15 cellular contexts compared by ENCODE assay signal in genomic region chr18:34834897-34835296, GRCh38.
DNase-seq lines count a peak whose midpoint lies in the region; ATAC-seq, FAIRE-seq and TF ChIP-seq lines count a peak whose summit lies in the region.
"Had no signal": no experiment of that assay in that cellular context is flagged by ENCODE, and none has a peak within 500 bp of the region (broad histone marks: within the 10 kb centered on the region; RNA-seq: fewer than 3 reads in every experiment).

No MANE protein-coding gene starts in this region.

- H3K27me3 Mint-ChIP-seq in stimulated activated naive CD8-positive, alpha-beta T cell treated with anti-CD3 and anti-CD28 coated beads, Interleukin-15, amount 100 ng/mL, for 72 hours = no peaks in the 10 kb centered on the region

- no peaks in the 10 kb centered on the region for H3K79me1 ChIP-seq in mesenchymal stem cell (replicated peaks; ENCODE audit: low read length, poor library complexity, severe bottlenecking)

- H3K9me3 Mint-ChIP-seq in stimulated activated naive CD8-positive, alpha-beta T cell treated with anti-CD3 and anti-CD28 coated beads, Interleukin-15, amount 100 ng/mL, for 72 hours = no peaks in the 10 kb centered on the region
- H3K9me3 Mint-ChIP-seq: neural progenitor cell had no signal

- WGBS in mesenchymal stem cell = 71% methylated on average over 1 of the region's 2 CpGs
- WGBS in aorta, 2 donors = 2 to 4% methylated on average over 2 of the region's 2 CpGs

- peak; percentile 83 for ATAC-seq in stimulated activated naive CD8-positive, alpha-beta T cell treated with anti-CD3 and anti-CD28 coated beads, Interleukin-15, amount 100 ng/mL, for 72 hours
- no peak for ATAC-seq in stimulated activated naive CD8-positive, alpha-beta T cell treated with anti-CD3 and anti-CD28 coated beads, Interleukin-15, Interleukin-2, amounts not matched to agents 100 U/mL and 50 U/mL, for 24 hours
- ATAC-seq in aorta (ENCODE audit: low FRiP score) (peak; percentile 77), HG02798 (IDR thresholded peaks at IDR 0.05; ENCODE audit: poor library complexity, unreplicated experiment) (no peak)
- ATAC-seq: esophagus mucosa had no signal

- no peak overlapping the region for H3K23ac ChIP-seq in mesenchymal stem cell (ENCODE audit: low read length in 2 of 2)

- peak overlapping the region; percentile 41 for H3K9ac ChIP-seq in mesenchymal stem cell (ENCODE audit: low read length)
- no peak overlapping the region for H3K9ac ChIP-seq in kidney (ENCODE audit: low read length in 2 of 2)
- H3K9ac ChIP-seq: neural progenitor cell had no signal

- no peak for TF ChIP-seq CTCF in kidney (IDR thresholded peaks at IDR 0.05; ENCODE audit: borderline replicate concordance, extremely low read depth, insufficient read depth)

- no peak overlapping the region for H2BK5ac ChIP-seq in mesenchymal stem cell (ENCODE audit: low read depth, low read length, poor library complexity, severe bottlenecking)

- H3K36me3 ChIP-seq in mesenchymal stem cell (ENCODE audit: control insufficient read depth in 1 of 2, insufficient read depth in 2 of 2, low read depth in 1 of 2, low read length in 2 of 2) (peaks cover 0 to 49% of the 10 kb centered on the region in 2 experiments), aorta (ENCODE audit: control insufficient read depth in 1 of 2, insufficient read depth in 2 of 2, low read length in 1 of 2) (no peaks in the 10 kb centered on the region), kidney (ENCODE audit: control insufficient read depth in 1 of 2, insufficient read depth in 2 of 2, low read length in 2 of 2) (no peaks in the 10 kb centered on the region)
- H3K36me3 ChIP-seq: neural progenitor cell had no signal

- intact Hi-C loops in aorta (cut with DNase I) = loop anchor here in 1 of 2 donors (5.0 kb wide), 1 partner anchor 52 kb away; no protein-coding TSS in a partner anchor
- intact Hi-C loops in kidney (cut with DNase I) = no loop called here

- no peak overlapping the region for H2AK5ac ChIP-seq in mesenchymal stem cell (ENCODE audit: low read length, severe bottlenecking)

- no peak overlapping the region for H4K8ac ChIP-seq in mesenchymal stem cell (ENCODE audit: low read length)

- no peak overlapping the region for H2BK15ac ChIP-seq in mesenchymal stem cell (ENCODE audit: low read depth, poor library complexity, severe bottlenecking)

- H3K4me2 ChIP-seq in mesenchymal stem cell (ENCODE audit: low read length, poor library complexity, severe bottlenecking) = no peak overlapping the region
- H3K4me2 ChIP-seq: neural progenitor cell had no signal

- H2BK12ac ChIP-seq in mesenchymal stem cell (ENCODE audit: low read length in 2 of 2) = no peak overlapping the region

- H3K14ac ChIP-seq in mesenchymal stem cell (ENCODE audit: low read length in 2 of 2) = no peak overlapping the region

- peak overlapping the region in 1 of 2 donors; percentile 85 for H3K27ac Mint-ChIP-seq in stimulated activated naive CD8-positive, alpha-beta T cell treated with anti-CD3 and anti-CD28 coated beads, Interleukin-15, amount 100 ng/mL, for 72 hours
- H3K27ac Mint-ChIP-seq: neural progenitor cell had no signal

- H3K4me3 ChIP-seq in mesenchymal stem cell (ENCODE audit: insufficient read depth in 1 of 2, low read depth in 1 of 2, low read length in 2 of 2) = peak overlapping the region in 1 of 2 experiments; percentile 39
- peak overlapping the region in 1 of 2 donors; percentile 26 for H3K4me3 ChIP-seq in aorta (ENCODE audit: low read length in 2 of 2)
- no peak overlapping the region for H3K4me3 ChIP-seq in kidney (ENCODE audit: low read length in 2 of 2)
- H3K4me3 ChIP-seq: neural progenitor cell had no signal

- FAIRE-seq in kidney (lab: Jason Lieb, UNC) = no peak
- FAIRE-seq: bronchial epithelial cell, TTC549 had no signal

- peak overlapping the region; percentile 12 to 56 for H3K4me3 Mint-ChIP-seq in stimulated activated naive CD8-positive, alpha-beta T cell treated with anti-CD3 and anti-CD28 coated beads, Interleukin-15, amount 100 ng/mL, for 72 hours
- H3K4me3 Mint-ChIP-seq: neural progenitor cell had no signal

- H2AFZ ChIP-seq in mesenchymal stem cell (ENCODE audit: low read depth, low read length) = no peak overlapping the region
- H2AFZ ChIP-seq: neural progenitor cell had no signal

- no peak overlapping the region for H3K4ac ChIP-seq in mesenchymal stem cell (ENCODE audit: low read depth in 1 of 2, low read length in 2 of 2)

- no peaks in the 10 kb centered on the region for H3K27me3 ChIP-seq in mesenchymal stem cell (ENCODE audit: control insufficient read depth in 1 of 2, insufficient read depth in 1 of 2, low read length in 2 of 2)
- H3K27me3 ChIP-seq in aorta (ENCODE audit: control insufficient read depth in 1 of 2, insufficient read depth in 2 of 2, low read length in 1 of 2) = no peaks in the 10 kb centered on the region
- H3K27me3 ChIP-seq: neural progenitor cell had no signal

- H3K27ac ChIP-seq in caudate nucleus (ENCODE audit: low read depth, low read length) = peak overlapping the region; percentile 65
- no peak overlapping the region for H3K27ac ChIP-seq in mesenchymal stem cell (ENCODE audit: low read length, poor library complexity, severe bottlenecking)
- peak overlapping the region; percentile 89 to 98 for H3K27ac ChIP-seq in aorta (ENCODE audit: low read depth in 1 of 2, low read length in 2 of 2)
- no peak overlapping the region for H3K27ac ChIP-seq in kidney (ENCODE audit: low read depth in 2 of 2, low read length in 2 of 2)
- H3K27ac ChIP-seq: neural progenitor cell had no signal

- no peak for DNase-seq in stimulated activated naive CD8-positive, alpha-beta T cell treated with anti-CD3 and anti-CD28 coated beads, Interleukin-15, amount 100 ng/mL, for 72 hours
- DNase-seq in stimulated activated naive CD8-positive, alpha-beta T cell treated with anti-CD3 and anti-CD28 coated beads, Interleukin-15, Interleukin-2, amounts not matched to agents 100 U/mL and 50 U/mL, for 24 hours = no peak
- DNase-seq in caudate nucleus (lab: John Stamatoyannopoulos, UW) (no peak), mesenchymal stem cell (no peak), aorta (no peak), NCI-H345 treated with DMSO at 0.1 percent for 48 hours (lab: John Stamatoyannopoulos, UW; ENCODE audit: unreplicated experiment) (no peak), kidney (no peak)
- DNase-seq: NCI-H1092 treated with DMSO at 0.1 percent for 48 hours; NCI-H510A; stimulated activated CD4-positive, alpha-beta T cell treated with anti-CD3 and anti-CD28 coated beads, Interleukin-15, amount 100 ng/mL, for 24 hours had no signal

- no peak overlapping the region for H4K91ac ChIP-seq in mesenchymal stem cell (ENCODE audit: low read length)

- H3K4me1 Mint-ChIP-seq in stimulated activated naive CD8-positive, alpha-beta T cell treated with anti-CD3 and anti-CD28 coated beads, Interleukin-15, amount 100 ng/mL, for 72 hours = peaks cover 12% of the 10 kb centered on the region
- H3K4me1 Mint-ChIP-seq: neural progenitor cell had no signal

- H3K4me1 ChIP-seq in mesenchymal stem cell (ENCODE audit: control insufficient read depth, insufficient read depth, low read depth, low read length) (no peaks in the 10 kb centered on the region), aorta (ENCODE audit: control insufficient read depth in 1 of 2, insufficient read depth in 2 of 2, low read length in 2 of 2) (peaks cover 3 to 8% of the 10 kb centered on the region in 2 donors), kidney (ENCODE audit: control insufficient read depth in 1 of 2, insufficient read depth in 1 of 2, low read depth in 1 of 2, low read length in 2 of 2) (peaks cover 5 to 7% of the 10 kb centered on the region in 2 donors)

- H3K18ac ChIP-seq in mesenchymal stem cell (ENCODE audit: low read depth in 1 of 2, low read length in 2 of 2) = no peak overlapping the region

- H3K9me3 ChIP-seq in mesenchymal stem cell (ENCODE audit: control insufficient read depth, low read length) = no peaks in the 10 kb centered on the region
- no peaks in the 10 kb centered on the region for H3K9me3 ChIP-seq in aorta (ENCODE audit: control insufficient read depth, low read length)
- H3K9me3 ChIP-seq in kidney (ENCODE audit: control insufficient read depth in 1 of 2, low read length in 2 of 2) = no peaks in the 10 kb centered on the region

- no peak overlapping the region for H2BK120ac ChIP-seq in mesenchymal stem cell (ENCODE audit: low read depth, low read length)

Comparison
In these comparisons a context has a peak if more than half of its experiments do, and no peak if none do; other contexts are left out.
1. ATAC-seq: peak in stimulated activated naive CD8-positive, alpha-beta T cell treated with anti-CD3 and anti-CD28 coated beads, Interleukin-15, amount 100 ng/mL, for 72 hours (single experiment) and aorta (single experiment); none in stimulated activated naive CD8-positive, alpha-beta T cell treated with anti-CD3 and anti-CD28 coated beads, Interleukin-15, Interleukin-2, amounts not matched to agents 100 U/mL and 50 U/mL, for 24 hours (single experiment) and HG02798 (single experiment).
2. H3K27ac ChIP-seq: peak in caudate nucleus (single experiment) and aorta (2 of 2); none in mesenchymal stem cell (single experiment) and kidney (0 of 2).